ENCODE assay signal across 8 cellular contexts in the genomic region with DNA sequence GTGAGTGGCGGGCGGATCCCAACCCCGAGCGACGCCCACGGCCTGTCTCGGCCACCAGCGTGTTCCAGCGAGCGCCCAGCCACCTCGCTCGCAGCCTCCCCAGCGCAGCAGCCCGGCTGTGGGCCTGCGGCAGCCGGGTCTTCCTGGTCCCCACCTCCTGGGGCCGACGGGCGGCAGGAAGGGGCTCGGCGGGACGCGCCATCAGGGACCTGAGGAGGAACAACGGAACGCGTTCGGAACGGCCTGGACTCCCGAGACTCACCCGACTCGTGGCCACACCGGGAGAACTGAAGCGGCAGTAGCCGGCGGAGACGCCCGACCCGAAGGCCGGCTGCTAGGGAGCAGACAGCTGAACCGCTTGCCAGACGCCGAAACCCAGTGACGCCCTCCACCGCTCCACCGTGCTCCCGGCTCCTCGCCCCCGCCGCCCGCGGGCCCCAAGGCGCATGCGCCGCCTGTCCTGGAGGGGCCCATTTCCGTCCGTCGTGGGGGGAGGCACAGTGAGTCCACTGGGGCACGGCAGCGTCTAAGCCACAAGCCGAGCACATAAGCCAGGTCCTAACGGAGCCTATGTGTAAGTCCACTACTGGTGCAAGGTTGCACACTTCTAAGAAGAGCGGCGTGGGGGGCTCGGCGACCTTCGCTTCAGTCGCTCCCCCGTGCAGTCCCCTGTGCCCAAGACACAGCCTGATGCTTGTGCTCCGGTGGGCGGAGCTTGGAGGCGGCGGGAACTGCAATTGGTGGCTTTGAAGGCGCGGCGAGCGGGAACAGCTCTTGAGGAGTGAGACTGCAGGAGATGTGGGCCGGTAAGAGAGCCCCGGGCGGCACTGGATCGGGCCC.
DNase-seq lines count a peak whose midpoint lies in the region; ATAC-seq and TF ChIP-seq lines count a peak whose summit lies in the region.

A gene with protein sequence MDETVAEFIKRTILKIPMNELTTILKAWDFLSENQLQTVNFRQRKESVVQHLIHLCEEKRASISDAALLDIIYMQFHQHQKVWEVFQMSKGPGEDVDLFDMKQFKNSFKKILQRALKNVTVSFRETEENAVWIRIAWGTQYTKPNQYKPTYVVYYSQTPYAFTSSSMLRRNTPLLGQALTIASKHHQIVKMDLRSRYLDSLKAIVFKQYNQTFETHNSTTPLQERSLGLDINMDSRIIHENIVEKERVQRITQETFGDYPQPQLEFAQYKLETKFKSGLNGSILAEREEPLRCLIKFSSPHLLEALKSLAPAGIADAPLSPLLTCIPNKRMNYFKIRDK (plus strand): TSS at position 743 of the 840 bp plus-strand sequence. CDS start 4,726 bp downstream, outside the sequence.
A gene (minus strand): TSS at position 414 of the 840 bp plus-strand sequence. CDS start 9,491 bp downstream, outside the sequence.

- ATAC-seq in HG03378 (IDR thresholded peaks at IDR 0.05; ENCODE audit: unreplicated experiment): peak; percentile 84
- peak; percentile 86 to 91 for ATAC-seq in activated CD4-positive, CD25-positive, alpha-beta regulatory T cell treated with anti-CD3 and anti-CD28 coated beads, Interleukin-2, amount 50 U/mL, for 24 hours
- ATAC-seq in central memory CD8-positive, alpha-beta T cell (replicated peaks; ENCODE audit: extremely low read depth, poor library complexity, severe bottlenecking): peak; percentile 81

- TF ChIP-seq POLR2A in GM19099 (IDR thresholded peaks at IDR 0.05; ENCODE audit: extremely low read depth, insufficient read length, low read depth): peak; percentile 10

- H3K4me1 Mint-ChIP-seq in central memory CD8-positive, alpha-beta T cell: peaks cover 34% of the 10 kb centered on the region

- peak; percentile 93 for DNase-seq in AG20443 (ENCODE audit: low spot score)
- peak; percentile 85 for DNase-seq in NCI-H446 treated with DMSO at 0.1 percent for 48 hours (lab: John Stamatoyannopoulos, UW)
- DNase-seq in central memory CD8-positive, alpha-beta T cell (ENCODE audit: low spot score in 2 of 2): peak; percentile 98
- peak; percentile 100 for DNase-seq in iris pigment epithelial cell (ENCODE audit: low read depth)
- DNase-seq in stimulated activated CD4-positive, alpha-beta T cell treated with anti-CD3 and anti-CD28 coated beads, Interleukin-12 subunit alpha, Interleukin-12 subunit beta, amount 100 ng/mL, for 24 hours (ENCODE audit: low read depth in 2 of 2): peak; percentile 92 to 93

- peaks cover 30% of the 10 kb centered on the region for H3K36me3 Mint-ChIP-seq in central memory CD8-positive, alpha-beta T cell (ENCODE audit: insufficient read depth)

- peak within 1 kb of the TSS; percentile 98 for H3K27ac Mint-ChIP-seq in central memory CD8-positive, alpha-beta T cell (ENCODE audit: low read depth)

- H3K4me3 Mint-ChIP-seq in central memory CD8-positive, alpha-beta T cell: peak within 1 kb of the TSS; percentile 87

- no peaks in the 10 kb centered on the region for H3K27me3 Mint-ChIP-seq in central memory CD8-positive, alpha-beta T cell

- H3K9me3 Mint-ChIP-seq in central memory CD8-positive, alpha-beta T cell: no peaks in the 10 kb centered on the region

Comparison
In these comparisons a context has a peak if more than half of its experiments do, and no peak if none do; other contexts are left out.
1. Peak in every context shown above with its lines: DNase-seq and ATAC-seq.